5 cellular contexts compared by ENCODE assay signal in genomic region chr4:109982521-109982920, GRCh38.
"Had no signal": no experiment of that assay in that cellular context is flagged by ENCODE, and none has a peak within 500 bp of the region (broad histone marks: within the 10 kb centered on the region; RNA-seq: fewer than 3 reads in every experiment).

No MANE protein-coding gene starts in this region.

- H3K4me2 ChIP-seq: GM23338 had no signal

- DNase-seq: H9, HCEC 1CT, IMR-90 had no signal

- H2AFZ ChIP-seq: GM23338 had no signal

- H3K4me3 ChIP-seq: GM23338, K562 had no signal
